ENCODE assay signal across 10 cellular contexts in genomic region chrX:46840946-46841740, GRCh38. TPM values are rescaled to one million over a fixed set of nuclear protein-coding genes. Genes with fewer than 3 reads are reported as not detected.
DNase-seq lines count a peak whose midpoint lies in the region; ATAC-seq and TF ChIP-seq lines count a peak whose summit lies in the region.
"Had no signal": no experiment of that assay in that cellular context is flagged by ENCODE, and none has a peak within 500 bp of the region (broad histone marks: within the 10 kb centered on the region; RNA-seq: fewer than 3 reads in every experiment).

No MANE protein-coding gene starts in this region.

- intact Hi-C loops in spleen (cut with DNase I; ENCODE audit: low total_unique reads) = no loop called here

- H3K27me3 ChIP-seq in MG63 = no peaks in the 10 kb centered on the region
- H3K27me3 ChIP-seq in trophoblast cell (ENCODE audit: insufficient read depth, low read length) = no peaks in the 10 kb centered on the region
- no peaks in the 10 kb centered on the region for H3K27me3 ChIP-seq in spleen (replicated peaks in 1 of 7)

- DNase-seq in NCI-H1694 treated with DMSO at 0.1 percent for 48 hours (lab: John Stamatoyannopoulos, UW) (peak; percentile 5), NCI-H1694 (lab: John Stamatoyannopoulos, UW) (no peak), MG63 (peak; percentile 58), cerebellum (ENCODE audit: low spot score) (peak; percentile 17), trophoblast cell (no peak), HuH-7.5 (ENCODE audit: low spot score) (no peak), spleen (no peak)
- DNase-seq: effector memory CD8-positive, alpha-beta T cell; natural killer cell had no signal

- H2BK120ac ChIP-seq in trophoblast cell (ENCODE audit: insufficient read depth, low read length, poor library complexity) = no peak overlapping the region

- ATAC-seq in GM21515 (IDR thresholded peaks at IDR 0.05; ENCODE audit: unreplicated experiment) = no peak
- ATAC-seq: effector memory CD8-positive, alpha-beta T cell; natural killer cell had no signal

- no peak overlapping the region for H2AFZ ChIP-seq in trophoblast cell (ENCODE audit: insufficient read depth, low read length, poor library complexity)

- H3K79me2 ChIP-seq in trophoblast cell (ENCODE audit: control insufficient read depth, insufficient read depth, low read length, poor library complexity) = no peaks in the 10 kb centered on the region

- peak overlapping the region; percentile 69 for H3K4ac ChIP-seq in trophoblast cell (ENCODE audit: low read depth, low read length)

- H4K8ac ChIP-seq in trophoblast cell (ENCODE audit: low read depth, low read length) = no peak overlapping the region

- no peak for TF ChIP-seq POLR2A in spleen (IDR thresholded peaks at IDR 0.05)

- H3K27ac ChIP-seq in trophoblast cell (ENCODE audit: low read depth, low read length) (no peak overlapping the region), spleen (no peak overlapping the region)

- H2AK5ac ChIP-seq in trophoblast cell (ENCODE audit: low read length) = no peak overlapping the region

- H3K4me2 ChIP-seq in trophoblast cell (ENCODE audit: low read length) = no peak overlapping the region

- H3K79me1 ChIP-seq in trophoblast cell (ENCODE audit: low read length) = peaks cover 3% of the 10 kb centered on the region

- no peak overlapping the region for H2BK12ac ChIP-seq in trophoblast cell (ENCODE audit: low read length)

- H3K4me1 ChIP-seq in trophoblast cell (ENCODE audit: control insufficient read depth in 1 of 2, insufficient read depth in 2 of 2, low read length in 2 of 2) (peaks cover 0 to 2% of the 10 kb centered on the region in 2 experiments), spleen (peaks cover 11 to 46% (median 28%) of the 10 kb centered on the region in 6 donors)

- no peak overlapping the region for H4K12ac ChIP-seq in trophoblast cell (ENCODE audit: low read depth, low read length)

- no CpG with 5 or more reads among the region's 2 CpGs for WGBS in trophoblast cell (ENCODE audit: extremely low coverage, insufficient coverage, insufficient read length)
- WGBS in spleen, 5 donors = 40 to 71% (median 60%) methylated on average over 2 of the region's 2 CpGs

- TF ChIP-seq CTCF in spleen (IDR thresholded peaks at IDR 0.05 in 8 of 11, conservative IDR thresholded peaks at IDR 0.05 in 3 of 11) = no peak

- no peaks in the 10 kb centered on the region for H3K9me3 ChIP-seq in MG63
- no peaks in the 10 kb centered on the region for H3K9me3 ChIP-seq in trophoblast cell (ENCODE audit: insufficient read depth, low read depth, low read length)
- H3K9me3 ChIP-seq in spleen = no peaks in the 10 kb centered on the region

- H3K36me3 ChIP-seq in MG63 (no peaks in the 10 kb centered on the region), trophoblast cell (ENCODE audit: control insufficient read depth in 1 of 2, insufficient read depth in 2 of 2, low read length in 2 of 2) (no peaks in the 10 kb centered on the region), spleen (no peaks in the 10 kb centered on the region)

- no peak overlapping the region for H2BK5ac ChIP-seq in trophoblast cell (ENCODE audit: low read depth, low read length, poor library complexity)

- H3K4me3 ChIP-seq in MG63 (no peak overlapping the region), trophoblast cell (ENCODE audit: low read depth, low read length) (no peak overlapping the region), spleen (no peak overlapping the region)

- H4K91ac ChIP-seq in trophoblast cell (ENCODE audit: low read depth, low read length) = no peak overlapping the region

- no peak overlapping the region for H3K18ac ChIP-seq in trophoblast cell (ENCODE audit: low read length)

- no peak overlapping the region for H3K14ac ChIP-seq in trophoblast cell (ENCODE audit: low read length)

- H3K9ac ChIP-seq in trophoblast cell (ENCODE audit: low read length) = no peak overlapping the region

- H3K23ac ChIP-seq in trophoblast cell (ENCODE audit: low read length) = no peak overlapping the region

RNA-seq across cellular contexts. Expression of gene RP2, which starts 4.3 kb away (rescaled TPM):
- 6.3 and 11.5 TPM in 2 replicates for total RNA-seq in MG63 (2014; rRNA removed; shearing (Covaris generic); ENCODE audit: low replicate concordance)
- total RNA-seq in cerebellum (16.8 TPM), spleen (10 to 100 TPM; 16.8 to 26.5 (median 18.6) TPM)
- 12.6 and 13.8 TPM in 2 replicates for polyA plus RNA-seq in trophoblast cell (2013)
- 1 to 10 TPM; 6.8 to 9.3 (median 8.7) TPM for polyA plus RNA-seq in spleen

Comparison
In these comparisons a context has a peak if more than half of its experiments do, and no peak if none do; other contexts are left out.
1. DNase-seq: peak in NCI-H1694 treated with DMSO at 0.1 percent for 48 hours (single experiment), MG63 (single experiment) and cerebellum (single experiment); none in NCI-H1694 (single experiment), trophoblast cell (0 of 2), HuH-7.5 (single experiment) and spleen (single experiment).